17 cellular contexts compared by ENCODE assay signal in genomic region chr4:5553801-5554200, GRCh38.
"Had no signal": no experiment of that assay in that cellular context is flagged by ENCODE, and none has a peak within 500 bp of the region (broad histone marks: within the 10 kb centered on the region; RNA-seq: fewer than 3 reads in every experiment).

No MANE protein-coding gene starts in this region.

- ATAC-seq: K562 had no signal

- H3K4me3 ChIP-seq: K562 had no signal

- DNase-seq: NCI-H1092, NCI-H1105 treated with DMSO at 0.1 percent for 48 hours, NCI-H1417 treated with DMSO at 0.1 percent for 48 hours, NCI-H146, NCI-H1694 treated with DMSO at 0.1 percent for 48 hours, NCI-H1930, NCI-H2081, NCI-H2107, NCI-H2227 treated with DMSO at 0.1 percent for 48 hours, NCI-H524, NCI-H526 treated with DMSO at 0.1 percent for 48 hours, NCI-H748 treated with DMSO at 0.1 percent for 48 hours, Right ventricle myocardium superior, RPMI8226, SK-N-SH had no signal

- H3K9me3 ChIP-seq: SK-N-SH had no signal

- H3K27ac ChIP-seq: HL-60 had no signal
